In genomic region chr7:73521636-73522080, GRCh38 we compare ENCODE assay signal across 8 cellular contexts. TPM values are rescaled to one million over a fixed set of nuclear protein-coding genes. Genes with fewer than 3 reads are reported as not detected.
DNase-seq lines count a peak whose midpoint lies in the region; ATAC-seq and TF ChIP-seq lines count a peak whose summit lies in the region.

No MANE protein-coding gene starts in this region.

- no peaks in the 10 kb centered on the region for H3K9me3 ChIP-seq in body of pancreas

- peak; percentile 50 for ATAC-seq in HG02798 (IDR thresholded peaks at IDR 0.05; ENCODE audit: poor library complexity, unreplicated experiment)
- ATAC-seq in body of pancreas: peak; percentile 64

- no peaks in the 10 kb centered on the region for H3K36me3 ChIP-seq in body of pancreas (replicated peaks in 1 of 2; ENCODE audit: insufficient read depth in 1 of 2, low read depth in 2 of 2)

- peaks cover 38% of the 10 kb centered on the region for H3K4me1 ChIP-seq in body of pancreas

- peak overlapping the region; percentile 89 to 98 (median 93) for H3K27ac ChIP-seq in body of pancreas

- no peaks in the 10 kb centered on the region for H3K27me3 ChIP-seq in body of pancreas

- peak; percentile 83 for DNase-seq in AG20443 (ENCODE audit: low spot score)
- peak; percentile 46 for DNase-seq in NCI-H226
- peak in 1 of 4 donors; percentile 49 for DNase-seq in body of pancreas
- DNase-seq in inferior parietal cortex (ENCODE audit: extremely low spot score): peak; percentile 29
- DNase-seq in stimulated activated CD4-positive, alpha-beta T cell treated with anti-CD3 and anti-CD28 coated beads, TNF-alpha, amount 100 ng/mL, for 24 hours (ENCODE audit: low read depth in 3 of 3): peak; percentile 26 to 70 (median 31)
- DNase-seq in DMS153 treated with DMSO at 0.1 percent for 48 hours (lab: John Stamatoyannopoulos, UW; ENCODE audit: unreplicated experiment): no peak

- peak overlapping the region; percentile 81 to 91 for H3K4me3 ChIP-seq in body of pancreas

- TF ChIP-seq CTCF in body of pancreas (IDR thresholded peaks at IDR 0.05): no peak

- 1% methylated on average over 43 of the region's 55 CpGs; no CpG with 5 or more reads in 1 of the 2 donors for WGBS in body of pancreas, 2 donors

- intact Hi-C loops in body of pancreas (cut with DNase I): no loop called here

- peak; percentile 54 for TF ChIP-seq POLR2A in GM15510 (IDR thresholded peaks at IDR 0.05; ENCODE audit: borderline replicate concordance, extremely low read depth, insufficient read length)
- no peak for TF ChIP-seq POLR2A in body of pancreas (IDR thresholded peaks at IDR 0.05)

RNA-seq across cellular contexts. Expression of gene BAZ1B, which starts 0.4 kb away (rescaled TPM):
- total RNA-seq in body of pancreas: 10 to 100 TPM; 28.3 to 32.3 TPM

RNA-seq across cellular contexts. Expression of gene BCL7B, which starts 35.8 kb away (rescaled TPM):
- total RNA-seq in body of pancreas: 10 to 100 TPM; 44.4 to 90.0 TPM

RNA-seq across cellular contexts. Expression of gene TBL2, which starts 56.7 kb away (rescaled TPM):
- total RNA-seq in body of pancreas: 10 to 100 TPM; 25.9 to 30.7 TPM
